In the genomic region with DNA sequence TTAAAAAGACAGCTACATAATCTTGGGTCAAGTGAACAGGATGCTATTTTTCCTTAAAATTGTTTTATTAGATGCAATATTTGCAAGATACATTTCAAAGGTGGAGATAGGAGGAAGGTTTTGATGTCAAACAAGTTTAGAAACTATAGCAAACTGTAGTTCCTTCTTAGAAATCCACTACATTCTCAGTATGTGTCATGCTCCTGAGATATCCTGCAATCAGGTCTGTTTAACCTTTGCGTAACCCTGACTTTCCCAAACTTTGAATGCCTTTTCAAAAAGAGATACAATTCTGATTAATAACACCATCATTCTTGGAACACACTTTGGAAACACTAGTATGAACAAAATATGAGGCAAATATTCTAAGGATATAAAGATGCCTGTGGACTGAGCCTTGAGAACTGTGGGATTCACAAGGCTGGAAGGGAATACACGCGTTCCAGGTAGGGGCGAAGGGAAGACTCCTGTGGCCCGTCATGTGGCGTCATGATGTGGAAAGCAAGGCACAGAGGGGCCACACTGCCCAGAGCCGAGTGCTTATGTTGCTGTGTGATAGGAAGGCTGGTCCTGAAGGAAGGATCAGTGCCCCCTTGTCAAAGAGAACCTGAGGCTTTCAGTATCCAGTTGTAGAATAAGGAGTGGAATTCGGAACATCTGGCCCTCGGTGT, we compare ENCODE assay signal across 1 cellular context.
TF ChIP-seq lines count a peak whose summit lies in the region.

No MANE protein-coding gene starts in this region.

TF ChIP-seq in WTC11, 78 proteins besides CTCF, POLR2A, EP300 and RAD21 (continued from another document):
- TF ChIP-seq, protein P1, sequence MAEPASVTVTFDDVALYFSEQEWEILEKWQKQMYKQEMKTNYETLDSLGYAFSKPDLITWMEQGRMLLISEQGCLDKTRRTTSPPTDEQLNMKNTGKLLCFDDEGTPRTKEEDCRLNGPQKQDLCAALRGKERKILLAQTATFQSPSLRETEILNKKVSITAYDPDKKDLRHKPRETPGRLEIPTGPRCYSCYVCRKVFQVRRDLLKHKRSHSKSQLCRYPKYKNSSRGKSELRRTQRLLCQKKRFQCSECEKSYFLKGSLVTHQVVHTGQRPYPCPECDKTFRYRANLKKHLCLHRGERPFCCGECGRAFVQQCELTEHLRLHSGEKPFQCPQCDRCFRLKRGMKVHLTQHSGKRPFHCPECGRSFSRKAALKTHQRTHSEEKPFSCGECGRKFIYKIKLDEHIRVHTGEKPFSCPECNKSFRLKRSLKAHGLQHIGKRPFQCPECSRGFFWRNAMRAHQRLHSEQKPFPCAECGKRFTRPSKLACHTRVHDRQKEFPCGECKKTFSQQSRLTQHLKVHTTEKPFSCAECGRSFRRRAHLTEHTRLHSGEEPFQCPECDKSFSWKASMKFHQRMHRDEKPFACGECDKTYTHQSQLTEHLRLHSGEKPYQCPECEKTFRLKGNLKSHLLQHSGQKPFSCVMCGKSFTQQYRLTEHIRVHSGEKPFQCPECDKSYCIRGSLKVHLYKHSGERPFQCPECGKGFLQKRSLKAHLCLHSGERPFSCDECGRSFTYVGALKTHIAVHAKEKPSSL (CRISPR knock-in tag; conservative IDR thresholded peaks at IDR 0.05), result no peak
- TF ChIP-seq SMAD3 (CRISPR knock-in tag; IDR thresholded peaks at IDR 0.05; ENCODE audit: borderline replicate concordance), result no peak
- TF ChIP-seq, protein P2, sequence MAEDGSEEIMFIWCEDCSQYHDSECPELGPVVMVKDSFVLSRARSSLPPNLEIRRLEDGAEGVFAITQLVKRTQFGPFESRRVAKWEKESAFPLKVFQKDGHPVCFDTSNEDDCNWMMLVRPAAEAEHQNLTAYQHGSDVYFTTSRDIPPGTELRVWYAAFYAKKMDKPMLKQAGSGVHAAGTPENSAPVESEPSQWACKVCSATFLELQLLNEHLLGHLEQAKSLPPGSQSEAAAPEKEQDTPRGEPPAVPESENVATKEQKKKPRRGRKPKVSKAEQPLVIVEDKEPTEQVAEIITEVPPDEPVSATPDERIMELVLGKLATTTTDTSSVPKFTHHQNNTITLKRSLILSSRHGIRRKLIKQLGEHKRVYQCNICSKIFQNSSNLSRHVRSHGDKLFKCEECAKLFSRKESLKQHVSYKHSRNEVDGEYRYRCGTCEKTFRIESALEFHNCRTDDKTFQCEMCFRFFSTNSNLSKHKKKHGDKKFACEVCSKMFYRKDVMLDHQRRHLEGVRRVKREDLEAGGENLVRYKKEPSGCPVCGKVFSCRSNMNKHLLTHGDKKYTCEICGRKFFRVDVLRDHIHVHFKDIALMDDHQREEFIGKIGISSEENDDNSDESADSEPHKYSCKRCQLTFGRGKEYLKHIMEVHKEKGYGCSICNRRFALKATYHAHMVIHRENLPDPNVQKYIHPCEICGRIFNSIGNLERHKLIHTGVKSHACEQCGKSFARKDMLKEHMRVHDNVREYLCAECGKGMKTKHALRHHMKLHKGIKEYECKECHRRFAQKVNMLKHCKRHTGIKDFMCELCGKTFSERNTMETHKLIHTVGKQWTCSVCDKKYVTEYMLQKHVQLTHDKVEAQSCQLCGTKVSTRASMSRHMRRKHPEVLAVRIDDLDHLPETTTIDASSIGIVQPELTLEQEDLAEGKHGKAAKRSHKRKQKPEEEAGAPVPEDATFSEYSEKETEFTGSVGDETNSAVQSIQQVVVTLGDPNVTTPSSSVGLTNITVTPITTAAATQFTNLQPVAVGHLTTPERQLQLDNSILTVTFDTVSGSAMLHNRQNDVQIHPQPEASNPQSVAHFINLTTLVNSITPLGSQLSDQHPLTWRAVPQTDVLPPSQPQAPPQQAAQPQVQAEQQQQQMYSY (CRISPR knock-in tag; IDR thresholded peaks at IDR 0.05), result no peak
- TF ChIP-seq, protein P3, sequence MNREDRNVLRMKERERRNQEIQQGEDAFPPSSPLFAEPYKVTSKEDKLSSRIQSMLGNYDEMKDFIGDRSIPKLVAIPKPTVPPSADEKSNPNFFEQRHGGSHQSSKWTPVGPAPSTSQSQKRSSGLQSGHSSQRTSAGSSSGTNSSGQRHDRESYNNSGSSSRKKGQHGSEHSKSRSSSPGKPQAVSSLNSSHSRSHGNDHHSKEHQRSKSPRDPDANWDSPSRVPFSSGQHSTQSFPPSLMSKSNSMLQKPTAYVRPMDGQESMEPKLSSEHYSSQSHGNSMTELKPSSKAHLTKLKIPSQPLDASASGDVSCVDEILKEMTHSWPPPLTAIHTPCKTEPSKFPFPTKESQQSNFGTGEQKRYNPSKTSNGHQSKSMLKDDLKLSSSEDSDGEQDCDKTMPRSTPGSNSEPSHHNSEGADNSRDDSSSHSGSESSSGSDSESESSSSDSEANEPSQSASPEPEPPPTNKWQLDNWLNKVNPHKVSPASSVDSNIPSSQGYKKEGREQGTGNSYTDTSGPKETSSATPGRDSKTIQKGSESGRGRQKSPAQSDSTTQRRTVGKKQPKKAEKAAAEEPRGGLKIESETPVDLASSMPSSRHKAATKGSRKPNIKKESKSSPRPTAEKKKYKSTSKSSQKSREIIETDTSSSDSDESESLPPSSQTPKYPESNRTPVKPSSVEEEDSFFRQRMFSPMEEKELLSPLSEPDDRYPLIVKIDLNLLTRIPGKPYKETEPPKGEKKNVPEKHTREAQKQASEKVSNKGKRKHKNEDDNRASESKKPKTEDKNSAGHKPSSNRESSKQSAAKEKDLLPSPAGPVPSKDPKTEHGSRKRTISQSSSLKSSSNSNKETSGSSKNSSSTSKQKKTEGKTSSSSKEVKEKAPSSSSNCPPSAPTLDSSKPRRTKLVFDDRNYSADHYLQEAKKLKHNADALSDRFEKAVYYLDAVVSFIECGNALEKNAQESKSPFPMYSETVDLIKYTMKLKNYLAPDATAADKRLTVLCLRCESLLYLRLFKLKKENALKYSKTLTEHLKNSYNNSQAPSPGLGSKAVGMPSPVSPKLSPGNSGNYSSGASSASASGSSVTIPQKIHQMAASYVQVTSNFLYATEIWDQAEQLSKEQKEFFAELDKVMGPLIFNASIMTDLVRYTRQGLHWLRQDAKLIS (CRISPR knock-in tag; IDR thresholded peaks at IDR 0.05; ENCODE audit: borderline replicate concordance), result no peak
- no peak for TF ChIP-seq TEAD4 (CRISPR knock-in tag; IDR thresholded peaks at IDR 0.05)
- TF ChIP-seq MYBL2 (CRISPR knock-in tag; IDR thresholded peaks at IDR 0.05), result no peak
- TF ChIP-seq, protein P4, sequence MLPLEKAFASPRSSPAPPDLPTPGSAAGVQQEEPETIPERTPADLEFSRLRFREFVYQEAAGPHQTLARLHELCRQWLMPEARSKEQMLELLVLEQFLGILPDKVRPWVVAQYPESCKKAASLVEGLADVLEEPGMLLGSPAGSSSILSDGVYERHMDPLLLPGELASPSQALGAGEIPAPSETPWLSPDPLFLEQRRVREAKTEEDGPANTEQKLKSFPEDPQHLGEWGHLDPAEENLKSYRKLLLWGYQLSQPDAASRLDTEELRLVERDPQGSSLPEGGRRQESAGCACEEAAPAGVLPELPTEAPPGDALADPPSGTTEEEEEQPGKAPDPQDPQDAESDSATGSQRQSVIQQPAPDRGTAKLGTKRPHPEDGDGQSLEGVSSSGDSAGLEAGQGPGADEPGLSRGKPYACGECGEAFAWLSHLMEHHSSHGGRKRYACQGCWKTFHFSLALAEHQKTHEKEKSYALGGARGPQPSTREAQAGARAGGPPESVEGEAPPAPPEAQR (CRISPR knock-in tag; IDR thresholded peaks at IDR 0.05), result no peak
- TF ChIP-seq SOX15 (CRISPR knock-in tag; IDR thresholded peaks at IDR 0.05), result no peak
- no peak for TF ChIP-seq MXD4 (CRISPR knock-in tag; IDR thresholded peaks at IDR 0.05; ENCODE audit: borderline replicate concordance)
- TF ChIP-seq, protein P5, sequence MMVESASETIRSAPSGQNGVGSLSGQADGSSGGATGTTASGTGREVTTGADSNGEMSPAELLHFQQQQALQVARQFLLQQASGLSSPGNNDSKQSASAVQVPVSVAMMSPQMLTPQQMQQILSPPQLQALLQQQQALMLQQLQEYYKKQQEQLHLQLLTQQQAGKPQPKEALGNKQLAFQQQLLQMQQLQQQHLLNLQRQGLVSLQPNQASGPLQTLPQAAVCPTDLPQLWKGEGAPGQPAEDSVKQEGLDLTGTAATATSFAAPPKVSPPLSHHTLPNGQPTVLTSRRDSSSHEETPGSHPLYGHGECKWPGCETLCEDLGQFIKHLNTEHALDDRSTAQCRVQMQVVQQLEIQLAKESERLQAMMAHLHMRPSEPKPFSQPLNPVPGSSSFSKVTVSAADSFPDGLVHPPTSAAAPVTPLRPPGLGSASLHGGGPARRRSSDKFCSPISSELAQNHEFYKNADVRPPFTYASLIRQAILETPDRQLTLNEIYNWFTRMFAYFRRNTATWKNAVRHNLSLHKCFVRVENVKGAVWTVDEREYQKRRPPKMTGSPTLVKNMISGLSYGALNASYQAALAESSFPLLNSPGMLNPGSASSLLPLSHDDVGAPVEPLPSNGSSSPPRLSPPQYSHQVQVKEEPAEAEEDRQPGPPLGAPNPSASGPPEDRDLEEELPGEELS (CRISPR knock-in tag; IDR thresholded peaks at IDR 0.05), result no peak
- no peak for TF ChIP-seq ZNF263 (CRISPR knock-in tag; IDR thresholded peaks at IDR 0.05; ENCODE audit: low read depth)
- TF ChIP-seq, protein P6, sequence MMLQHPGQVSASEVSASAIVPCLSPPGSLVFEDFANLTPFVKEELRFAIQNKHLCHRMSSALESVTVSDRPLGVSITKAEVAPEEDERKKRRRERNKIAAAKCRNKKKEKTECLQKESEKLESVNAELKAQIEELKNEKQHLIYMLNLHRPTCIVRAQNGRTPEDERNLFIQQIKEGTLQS (CRISPR knock-in tag; conservative IDR thresholded peaks at IDR 0.05), result no peak
- TF ChIP-seq, protein P7, sequence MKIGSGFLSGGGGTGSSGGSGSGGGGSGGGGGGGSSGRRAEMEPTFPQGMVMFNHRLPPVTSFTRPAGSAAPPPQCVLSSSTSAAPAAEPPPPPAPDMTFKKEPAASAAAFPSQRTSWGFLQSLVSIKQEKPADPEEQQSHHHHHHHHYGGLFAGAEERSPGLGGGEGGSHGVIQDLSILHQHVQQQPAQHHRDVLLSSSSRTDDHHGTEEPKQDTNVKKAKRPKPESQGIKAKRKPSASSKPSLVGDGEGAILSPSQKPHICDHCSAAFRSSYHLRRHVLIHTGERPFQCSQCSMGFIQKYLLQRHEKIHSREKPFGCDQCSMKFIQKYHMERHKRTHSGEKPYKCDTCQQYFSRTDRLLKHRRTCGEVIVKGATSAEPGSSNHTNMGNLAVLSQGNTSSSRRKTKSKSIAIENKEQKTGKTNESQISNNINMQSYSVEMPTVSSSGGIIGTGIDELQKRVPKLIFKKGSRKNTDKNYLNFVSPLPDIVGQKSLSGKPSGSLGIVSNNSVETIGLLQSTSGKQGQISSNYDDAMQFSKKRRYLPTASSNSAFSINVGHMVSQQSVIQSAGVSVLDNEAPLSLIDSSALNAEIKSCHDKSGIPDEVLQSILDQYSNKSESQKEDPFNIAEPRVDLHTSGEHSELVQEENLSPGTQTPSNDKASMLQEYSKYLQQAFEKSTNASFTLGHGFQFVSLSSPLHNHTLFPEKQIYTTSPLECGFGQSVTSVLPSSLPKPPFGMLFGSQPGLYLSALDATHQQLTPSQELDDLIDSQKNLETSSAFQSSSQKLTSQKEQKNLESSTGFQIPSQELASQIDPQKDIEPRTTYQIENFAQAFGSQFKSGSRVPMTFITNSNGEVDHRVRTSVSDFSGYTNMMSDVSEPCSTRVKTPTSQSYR (CRISPR knock-in tag; IDR thresholded peaks at IDR 0.05), result no peak
- TF ChIP-seq NR1H2 (CRISPR knock-in tag; IDR thresholded peaks at IDR 0.05), result no peak
- no peak for TF ChIP-seq ZNF671 (CRISPR knock-in tag; IDR thresholded peaks at IDR 0.05)
- TF ChIP-seq PRRX2 (CRISPR knock-in tag; IDR thresholded peaks at IDR 0.05), result no peak
